2 cellular contexts compared by ENCODE assay signal in the genomic region with DNA sequence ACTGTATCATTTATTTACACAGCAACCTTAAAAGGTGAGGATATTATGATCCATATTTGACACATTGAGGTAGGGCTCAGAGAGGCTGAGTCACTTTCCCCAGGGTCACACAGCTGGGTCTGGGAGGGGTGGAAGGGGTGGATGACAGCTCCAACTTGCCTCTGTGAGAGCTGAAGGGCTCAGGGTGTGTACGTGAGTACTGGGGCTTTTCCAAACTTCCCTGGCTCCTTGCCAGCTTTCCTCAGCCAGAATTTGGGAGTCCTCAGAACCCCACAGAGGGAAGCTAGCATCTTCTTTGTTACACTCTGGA.
TF ChIP-seq lines count a peak whose summit lies in the region.

No MANE protein-coding gene starts in this region.

TF ChIP-seq in HepG2, 621 proteins besides CTCF, POLR2A, EP300 and RAD21:
- TF ChIP-seq, protein P1, sequence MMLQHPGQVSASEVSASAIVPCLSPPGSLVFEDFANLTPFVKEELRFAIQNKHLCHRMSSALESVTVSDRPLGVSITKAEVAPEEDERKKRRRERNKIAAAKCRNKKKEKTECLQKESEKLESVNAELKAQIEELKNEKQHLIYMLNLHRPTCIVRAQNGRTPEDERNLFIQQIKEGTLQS (CRISPR knock-in tag; IDR thresholded peaks at IDR 0.05): no peak
- no peak for TF ChIP-seq PHF8 (CRISPR knock-in tag; IDR thresholded peaks at IDR 0.05)
- TF ChIP-seq ZNF768 (CRISPR knock-in tag; IDR thresholded peaks at IDR 0.05): peak; percentile 46

TF ChIP-seq in K562, 482 proteins besides CTCF, POLR2A, EP300 and RAD21:
- TF ChIP-seq FOXA3 (CRISPR knock-in tag; conservative IDR thresholded peaks at IDR 0.05 in 1 of 2, IDR thresholded peaks at IDR 0.05 in 1 of 2) (no peak), NFIX (CRISPR knock-in tag; IDR thresholded peaks at IDR 0.05; ENCODE audit: low read depth) (peak; percentile 51), RUNX1 (IDR thresholded peaks at IDR 0.05; ENCODE audit: low read depth) (no peak), PTBP1 (IDR thresholded peaks at IDR 0.05; ENCODE audit: low read depth, low read length) (no peak), BHLHE40 (IDR thresholded peaks at IDR 0.05; ENCODE audit: low read length) (no peak), TOE1 (IDR thresholded peaks at IDR 0.05; ENCODE audit: borderline replicate concordance) (no peak), TOE1 (CRISPR knock-in tag; IDR thresholded peaks at IDR 0.05; ENCODE audit: borderline replicate concordance, low read depth) (no peak), GATAD2A (IDR thresholded peaks at IDR 0.05) (no peak), TAF9B (IDR thresholded peaks at IDR 0.05; ENCODE audit: partially characterized antibody) (no peak), ZNF174 (CRISPR knock-in tag; IDR thresholded peaks at IDR 0.05) (no peak), WHSC1 (IDR thresholded peaks at IDR 0.05; ENCODE audit: low read length) (no peak), SP1 (CRISPR knock-in tag; IDR thresholded peaks at IDR 0.05) (no peak), NFIC (IDR thresholded peaks at IDR 0.05) (peak; percentile 83), MBD2 (IDR thresholded peaks at IDR 0.05; ENCODE audit: borderline replicate concordance, low read depth) (no peak)
- TF ChIP-seq, protein P2, sequence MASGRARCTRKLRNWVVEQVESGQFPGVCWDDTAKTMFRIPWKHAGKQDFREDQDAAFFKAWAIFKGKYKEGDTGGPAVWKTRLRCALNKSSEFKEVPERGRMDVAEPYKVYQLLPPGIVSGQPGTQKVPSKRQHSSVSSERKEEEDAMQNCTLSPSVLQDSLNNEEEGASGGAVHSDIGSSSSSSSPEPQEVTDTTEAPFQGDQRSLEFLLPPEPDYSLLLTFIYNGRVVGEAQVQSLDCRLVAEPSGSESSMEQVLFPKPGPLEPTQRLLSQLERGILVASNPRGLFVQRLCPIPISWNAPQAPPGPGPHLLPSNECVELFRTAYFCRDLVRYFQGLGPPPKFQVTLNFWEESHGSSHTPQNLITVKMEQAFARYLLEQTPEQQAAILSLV (tag; IDR thresholded peaks at IDR 0.05): no peak
